ENCODE assay signal across 24 cellular contexts in genomic region chr9:132221941-132222340, GRCh38.
"Had no signal": no experiment of that assay in that cellular context is flagged by ENCODE, and none has a peak within 500 bp of the region (broad histone marks: within the 10 kb centered on the region; RNA-seq: fewer than 3 reads in every experiment).

No MANE protein-coding gene starts in this region.

- ATAC-seq: natural killer cell; right lobe of liver; stimulated activated memory B cell treated with anti-CD40 and anti-IgM and Interleukin-4, amounts not matched to agents 10 μg/mL and 1 μg/mL and 100 μg/mL, for 72 hours; stimulated activated naive CD8-positive, alpha-beta T cell treated with anti-CD3 and anti-CD28 coated beads, Interleukin-15, amount 100 ng/mL, for 72 hours had no signal

- H3K9me3 ChIP-seq: left ventricle myocardium inferior, ovary, right atrium auricular region, right lobe of liver, tibial nerve, uterus had no signal

- H3K4me3 ChIP-seq: left ventricle myocardium inferior, lung, neural progenitor cell, ovary, right atrium auricular region, right lobe of liver, smooth muscle cell, tibial nerve, uterus had no signal

- H3K9ac ChIP-seq: neural progenitor cell had no signal

- H3K27ac ChIP-seq: left ventricle myocardium inferior, neural progenitor cell, ovary, right atrium auricular region, right lobe of liver, tibial nerve, uterus had no signal

- H3K4me2 ChIP-seq: neural progenitor cell, smooth muscle cell had no signal

- H3K36me3 ChIP-seq: left ventricle myocardium inferior, neural progenitor cell, ovary, right atrium auricular region, right lobe of liver, tibial nerve, uterus had no signal

- DNase-seq: hypothalamus; immature natural killer cell; kidney; left ventricle myocardium inferior; mesendoderm; naive B cell; natural killer cell; nephron progenitor cell; ovary; right lobe of liver; stimulated activated CD4-positive, alpha-beta T cell treated with anti-CD3 and anti-CD28 coated beads, Interleukin-1b, Interleukin-23, amount 100 ng/mL, for 48 hours; stimulated activated CD4-positive, alpha-beta T cell treated with anti-CD3 and anti-CD28 coated beads, Interleukin-2, amount 100 ng/mL, for 48 hours; stimulated activated CD4-positive, alpha-beta T cell treated with anti-CD3 and anti-CD28 coated beads, Interleukin-4, amount 100 ng/mL, for 4 hours; stimulated activated CD8-positive, alpha-beta memory T cell treated with anti-CD3 and anti-CD28 coated beads, Interleukin-4, amount 100 ng/mL, for 48 hours; stimulated activated naive CD4-positive, alpha-beta T cell treated with Interleukin-2 at 50 U/mL for 16 hours; stimulated activated naive CD8-positive, alpha-beta T cell treated with anti-CD3 and anti-CD28 coated beads, Interleukin-15, amount 100 ng/mL, for 72 hours; uterus had no signal

- H2AFZ ChIP-seq: neural progenitor cell had no signal

- FAIRE-seq: islet of Langerhans, kidney had no signal

- H3K27me3 ChIP-seq: neural progenitor cell, ovary, right atrium auricular region, right lobe of liver, uterus had no signal

- H3K4me1 ChIP-seq: left ventricle myocardium inferior, neural progenitor cell, right atrium auricular region, right lobe of liver, tibial nerve, uterus had no signal
